ENCODE assay signal across 2 cellular contexts in the genomic region with DNA sequence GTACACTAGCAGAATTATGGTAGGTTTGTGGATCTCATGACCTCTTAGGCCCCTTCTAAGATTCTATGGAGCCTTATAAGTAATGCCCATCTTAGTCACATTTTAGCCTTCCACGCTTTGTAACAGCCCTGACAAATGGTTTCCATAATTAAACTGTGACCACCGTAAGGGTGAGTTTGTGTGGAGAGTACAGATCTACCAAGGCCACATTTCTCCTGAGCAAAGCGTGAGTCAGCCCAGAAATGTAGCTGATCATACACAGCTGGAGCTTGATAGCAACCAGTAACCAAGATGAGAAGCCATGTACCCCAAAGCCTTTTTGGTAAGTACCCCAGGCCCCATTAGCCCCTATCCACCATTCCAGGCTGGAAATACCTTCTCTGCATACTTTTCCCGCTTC.
TF ChIP-seq lines count a peak whose summit lies in the region.

No MANE protein-coding gene starts in this region.

TF ChIP-seq in SK-N-SH, 30 proteins besides CTCF, POLR2A, EP300 and RAD21:
- TF ChIP-seq CHD2 (IDR thresholded peaks at IDR 0.05; ENCODE audit: low read length, partially characterized antibody) = no peak
- TF ChIP-seq, protein P1, sequence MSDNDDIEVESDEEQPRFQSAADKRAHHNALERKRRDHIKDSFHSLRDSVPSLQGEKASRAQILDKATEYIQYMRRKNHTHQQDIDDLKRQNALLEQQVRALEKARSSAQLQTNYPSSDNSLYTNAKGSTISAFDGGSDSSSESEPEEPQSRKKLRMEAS (IDR thresholded peaks at IDR 0.05; ENCODE audit: low read depth) = peak; percentile 20; the same call in 1 of the 2 replicates
- TF ChIP-seq RCOR1 (IDR thresholded peaks at IDR 0.05; ENCODE audit: low read length) = no peak
- TF ChIP-seq, protein P2, sequence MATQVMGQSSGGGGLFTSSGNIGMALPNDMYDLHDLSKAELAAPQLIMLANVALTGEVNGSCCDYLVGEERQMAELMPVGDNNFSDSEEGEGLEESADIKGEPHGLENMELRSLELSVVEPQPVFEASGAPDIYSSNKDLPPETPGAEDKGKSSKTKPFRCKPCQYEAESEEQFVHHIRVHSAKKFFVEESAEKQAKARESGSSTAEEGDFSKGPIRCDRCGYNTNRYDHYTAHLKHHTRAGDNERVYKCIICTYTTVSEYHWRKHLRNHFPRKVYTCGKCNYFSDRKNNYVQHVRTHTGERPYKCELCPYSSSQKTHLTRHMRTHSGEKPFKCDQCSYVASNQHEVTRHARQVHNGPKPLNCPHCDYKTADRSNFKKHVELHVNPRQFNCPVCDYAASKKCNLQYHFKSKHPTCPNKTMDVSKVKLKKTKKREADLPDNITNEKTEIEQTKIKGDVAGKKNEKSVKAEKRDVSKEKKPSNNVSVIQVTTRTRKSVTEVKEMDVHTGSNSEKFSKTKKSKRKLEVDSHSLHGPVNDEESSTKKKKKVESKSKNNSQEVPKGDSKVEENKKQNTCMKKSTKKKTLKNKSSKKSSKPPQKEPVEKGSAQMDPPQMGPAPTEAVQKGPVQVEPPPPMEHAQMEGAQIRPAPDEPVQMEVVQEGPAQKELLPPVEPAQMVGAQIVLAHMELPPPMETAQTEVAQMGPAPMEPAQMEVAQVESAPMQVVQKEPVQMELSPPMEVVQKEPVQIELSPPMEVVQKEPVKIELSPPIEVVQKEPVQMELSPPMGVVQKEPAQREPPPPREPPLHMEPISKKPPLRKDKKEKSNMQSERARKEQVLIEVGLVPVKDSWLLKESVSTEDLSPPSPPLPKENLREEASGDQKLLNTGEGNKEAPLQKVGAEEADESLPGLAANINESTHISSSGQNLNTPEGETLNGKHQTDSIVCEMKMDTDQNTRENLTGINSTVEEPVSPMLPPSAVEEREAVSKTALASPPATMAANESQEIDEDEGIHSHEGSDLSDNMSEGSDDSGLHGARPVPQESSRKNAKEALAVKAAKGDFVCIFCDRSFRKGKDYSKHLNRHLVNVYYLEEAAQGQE (IDR thresholded peaks at IDR 0.05; ENCODE audit: low read depth, low read length) = no peak
- no peak for TF ChIP-seq RXRA (IDR thresholded peaks at IDR 0.05; ENCODE audit: borderline replicate concordance, low read depth)
- no peak for TF ChIP-seq TAF1 (IDR thresholded peaks at IDR 0.05; ENCODE audit: borderline replicate concordance, low read depth, low read length)
- peak; percentile 52; the same call in 1 of the 2 replicates for TF ChIP-seq FOSL2 (IDR thresholded peaks at IDR 0.05; ENCODE audit: borderline replicate concordance, low read depth)
- TF ChIP-seq GABPA (IDR thresholded peaks at IDR 0.05; ENCODE audit: low read depth) = no peak
- TF ChIP-seq NFIC (IDR thresholded peaks at IDR 0.05; ENCODE audit: borderline replicate concordance) = no peak
- no peak for TF ChIP-seq EZH2phosphoT487 (IDR thresholded peaks at IDR 0.05; ENCODE audit: borderline replicate concordance, low read depth)
- TF ChIP-seq TCF12 (IDR thresholded peaks at IDR 0.05) = peak; percentile 71
- TF ChIP-seq RFX5 (IDR thresholded peaks at IDR 0.05; ENCODE audit: low read length) = no peak
- no peak for TF ChIP-seq JUND (IDR thresholded peaks at IDR 0.05)
- TF ChIP-seq NRF1 (IDR thresholded peaks at IDR 0.05; ENCODE audit: low read depth, low read length) = no peak
- TF ChIP-seq, protein P3, sequence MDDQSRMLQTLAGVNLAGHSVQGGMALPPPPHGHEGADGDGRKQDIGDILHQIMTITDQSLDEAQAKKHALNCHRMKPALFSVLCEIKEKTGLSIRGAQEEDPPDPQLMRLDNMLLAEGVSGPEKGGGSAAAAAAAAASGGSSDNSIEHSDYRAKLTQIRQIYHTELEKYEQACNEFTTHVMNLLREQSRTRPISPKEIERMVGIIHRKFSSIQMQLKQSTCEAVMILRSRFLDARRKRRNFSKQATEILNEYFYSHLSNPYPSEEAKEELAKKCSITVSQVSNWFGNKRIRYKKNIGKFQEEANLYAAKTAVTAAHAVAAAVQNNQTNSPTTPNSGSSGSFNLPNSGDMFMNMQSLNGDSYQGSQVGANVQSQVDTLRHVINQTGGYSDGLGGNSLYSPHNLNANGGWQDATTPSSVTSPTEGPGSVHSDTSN (IDR thresholded peaks at IDR 0.05) = peak; percentile 69
- TF ChIP-seq, protein P4, sequence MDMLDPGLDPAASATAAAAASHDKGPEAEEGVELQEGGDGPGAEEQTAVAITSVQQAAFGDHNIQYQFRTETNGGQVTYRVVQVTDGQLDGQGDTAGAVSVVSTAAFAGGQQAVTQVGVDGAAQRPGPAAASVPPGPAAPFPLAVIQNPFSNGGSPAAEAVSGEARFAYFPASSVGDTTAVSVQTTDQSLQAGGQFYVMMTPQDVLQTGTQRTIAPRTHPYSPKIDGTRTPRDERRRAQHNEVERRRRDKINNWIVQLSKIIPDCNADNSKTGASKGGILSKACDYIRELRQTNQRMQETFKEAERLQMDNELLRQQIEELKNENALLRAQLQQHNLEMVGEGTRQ (IDR thresholded peaks at IDR 0.05; ENCODE audit: borderline replicate concordance, low read depth, low read length) = no peak
- TF ChIP-seq MEF2A (IDR thresholded peaks at IDR 0.05; ENCODE audit: borderline replicate concordance, low read depth) = no peak
- TF ChIP-seq, protein P5, sequence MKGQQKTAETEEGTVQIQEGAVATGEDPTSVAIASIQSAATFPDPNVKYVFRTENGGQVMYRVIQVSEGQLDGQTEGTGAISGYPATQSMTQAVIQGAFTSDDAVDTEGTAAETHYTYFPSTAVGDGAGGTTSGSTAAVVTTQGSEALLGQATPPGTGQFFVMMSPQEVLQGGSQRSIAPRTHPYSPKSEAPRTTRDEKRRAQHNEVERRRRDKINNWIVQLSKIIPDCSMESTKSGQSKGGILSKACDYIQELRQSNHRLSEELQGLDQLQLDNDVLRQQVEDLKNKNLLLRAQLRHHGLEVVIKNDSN (IDR thresholded peaks at IDR 0.05; ENCODE audit: borderline replicate concordance, low read depth) = no peak

TF ChIP-seq in endothelial cell of umbilical vein, 7 proteins besides CTCF, POLR2A, EP300 and RAD21:
- TF ChIP-seq POLR2AphosphoS5 (IDR thresholded peaks at IDR 0.05; ENCODE audit: insufficient read depth, low read depth, low read length) = no peak
- TF ChIP-seq JUN (IDR thresholded peaks at IDR 0.05; ENCODE audit: borderline replicate concordance, insufficient read depth, insufficient read length, low read depth) = no peak
- TF ChIP-seq, protein P1 (IDR thresholded peaks at IDR 0.05; ENCODE audit: insufficient read depth, insufficient read length) = no peak
- no peak for TF ChIP-seq FOS (IDR thresholded peaks at IDR 0.05; ENCODE audit: borderline replicate concordance, insufficient read depth, low read length)
- no peak for TF ChIP-seq MYC (IDR thresholded peaks at IDR 0.05; ENCODE audit: low read depth, low read length)
- no peak for TF ChIP-seq GATA2 (IDR thresholded peaks at IDR 0.05; ENCODE audit: insufficient read depth, insufficient read length, low read depth, low read length)
